In the genomic region with DNA sequence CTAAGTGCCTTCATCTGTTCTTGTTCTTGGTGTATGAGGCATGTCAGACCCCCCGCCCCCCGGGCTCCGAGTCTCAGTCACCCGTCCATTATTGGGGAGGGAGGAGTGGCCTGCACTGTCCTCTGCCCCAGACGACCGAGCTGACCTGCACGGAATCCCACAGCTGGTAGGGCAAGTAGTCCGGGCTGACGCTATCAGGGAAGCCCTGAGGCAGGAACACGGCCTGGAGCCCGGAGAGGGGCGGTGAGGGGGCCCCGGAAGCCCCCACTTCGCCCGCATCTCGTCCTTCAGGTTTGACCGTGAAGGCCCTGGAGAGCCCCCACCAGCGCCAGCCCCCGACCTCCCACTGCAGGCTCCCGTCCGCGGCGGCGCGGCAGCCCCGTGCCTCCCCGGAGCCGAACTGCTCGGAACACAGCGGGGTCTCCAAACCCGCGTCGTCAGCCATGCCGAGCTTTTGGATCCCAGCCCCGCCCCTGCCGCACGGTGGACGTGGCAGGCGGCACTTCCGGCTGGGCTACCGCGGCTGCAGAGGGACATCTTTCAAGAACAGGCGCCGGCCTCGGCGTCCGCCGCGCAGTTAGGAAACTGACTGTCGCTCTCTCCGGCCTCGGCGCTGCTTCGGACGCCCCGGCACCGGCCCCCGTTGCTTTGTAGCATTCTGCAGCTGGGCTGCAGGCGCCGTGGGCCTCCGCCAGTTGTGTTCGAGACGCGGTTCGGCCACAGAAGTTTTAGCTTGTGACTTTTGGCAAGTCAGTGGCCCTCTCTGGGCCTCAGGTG, we compare ENCODE assay signal across 1 cellular context.
A peak's percentile ranks its signal among the peaks of the same experiment; 100 is the strongest.
TF ChIP-seq lines count a peak whose summit lies in the region.

A gene (minus strand): TSS at position 463 of the 777 bp plus-strand sequence. CDS start 18 bp downstream, at position 445.

TF ChIP-seq in HepG2, 621 proteins besides CTCF, POLR2A, EP300 and RAD21 (continued from another document and continues in another):
- TF ChIP-seq NR2F1 (CRISPR knock-in tag; IDR thresholded peaks at IDR 0.05): 0 out of 4 replicates have a peak, but pooled peaks of 1 of the 2 experiments have one; percentile 0
- peak; percentile 89; the same call in 1 of the 2 replicates for TF ChIP-seq ZNF510 (CRISPR knock-in tag; IDR thresholded peaks at IDR 0.05; ENCODE audit: low read depth)
- peak; percentile 85; the same call in 1 of the 2 replicates for TF ChIP-seq FOXC1 (CRISPR knock-in tag; IDR thresholded peaks at IDR 0.05; ENCODE audit: borderline replicate concordance)
- TF ChIP-seq ZKSCAN1 (IDR thresholded peaks at IDR 0.05; ENCODE audit: low read length): no peak
- peak; percentile 81 for TF ChIP-seq NAIF1 (CRISPR knock-in tag; IDR thresholded peaks at IDR 0.05; ENCODE audit: borderline replicate concordance)
- peak; percentile 64; the same call in 1 of the 2 replicates for TF ChIP-seq SP140L (CRISPR knock-in tag; IDR thresholded peaks at IDR 0.05; ENCODE audit: borderline replicate concordance)
- TF ChIP-seq, protein P1, sequence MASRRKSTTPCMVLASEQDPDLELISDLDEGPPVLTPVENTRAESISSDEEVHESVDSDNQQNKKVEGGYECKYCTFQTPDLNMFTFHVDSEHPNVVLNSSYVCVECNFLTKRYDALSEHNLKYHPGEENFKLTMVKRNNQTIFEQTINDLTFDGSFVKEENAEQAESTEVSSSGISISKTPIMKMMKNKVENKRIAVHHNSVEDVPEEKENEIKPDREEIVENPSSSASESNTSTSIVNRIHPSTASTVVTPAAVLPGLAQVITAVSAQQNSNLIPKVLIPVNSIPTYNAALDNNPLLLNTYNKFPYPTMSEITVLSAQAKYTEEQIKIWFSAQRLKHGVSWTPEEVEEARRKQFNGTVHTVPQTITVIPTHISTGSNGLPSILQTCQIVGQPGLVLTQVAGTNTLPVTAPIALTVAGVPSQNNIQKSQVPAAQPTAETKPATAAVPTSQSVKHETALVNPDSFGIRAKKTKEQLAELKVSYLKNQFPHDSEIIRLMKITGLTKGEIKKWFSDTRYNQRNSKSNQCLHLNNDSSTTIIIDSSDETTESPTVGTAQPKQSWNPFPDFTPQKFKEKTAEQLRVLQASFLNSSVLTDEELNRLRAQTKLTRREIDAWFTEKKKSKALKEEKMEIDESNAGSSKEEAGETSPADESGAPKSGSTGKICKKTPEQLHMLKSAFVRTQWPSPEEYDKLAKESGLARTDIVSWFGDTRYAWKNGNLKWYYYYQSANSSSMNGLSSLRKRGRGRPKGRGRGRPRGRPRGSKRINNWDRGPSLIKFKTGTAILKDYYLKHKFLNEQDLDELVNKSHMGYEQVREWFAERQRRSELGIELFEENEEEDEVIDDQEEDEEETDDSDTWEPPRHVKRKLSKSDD (CRISPR knock-in tag; IDR thresholded peaks at IDR 0.05; ENCODE audit: low read depth): peak; percentile 56; the same call in 1 of the 2 replicates
- TF ChIP-seq, protein P2, sequence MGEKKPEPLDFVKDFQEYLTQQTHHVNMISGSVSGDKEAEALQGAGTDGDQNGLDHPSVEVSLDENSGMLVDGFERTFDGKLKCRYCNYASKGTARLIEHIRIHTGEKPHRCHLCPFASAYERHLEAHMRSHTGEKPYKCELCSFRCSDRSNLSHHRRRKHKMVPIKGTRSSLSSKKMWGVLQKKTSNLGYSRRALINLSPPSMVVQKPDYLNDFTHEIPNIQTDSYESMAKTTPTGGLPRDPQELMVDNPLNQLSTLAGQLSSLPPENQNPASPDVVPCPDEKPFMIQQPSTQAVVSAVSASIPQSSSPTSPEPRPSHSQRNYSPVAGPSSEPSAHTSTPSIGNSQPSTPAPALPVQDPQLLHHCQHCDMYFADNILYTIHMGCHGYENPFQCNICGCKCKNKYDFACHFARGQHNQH (CRISPR knock-in tag; IDR thresholded peaks at IDR 0.05): peak; percentile 98
- TF ChIP-seq LCORL (IDR thresholded peaks at IDR 0.05): no peak; the same call in 1 of the 2 replicates
- peak; percentile 92 for TF ChIP-seq LCORL (CRISPR knock-in tag; IDR thresholded peaks at IDR 0.05)
- peak; percentile 100 for TF ChIP-seq ZSCAN31 (CRISPR knock-in tag; IDR thresholded peaks at IDR 0.05; ENCODE audit: low read depth)
- TF ChIP-seq HOXD1 (CRISPR knock-in tag; IDR thresholded peaks at IDR 0.05): peak; percentile 88; the same call in 1 of the 2 replicates
- TF ChIP-seq ZNF619 (CRISPR knock-in tag; IDR thresholded peaks at IDR 0.05): peak; percentile 83; the same call in 1 of the 2 replicates
- TF ChIP-seq ZNF773 (CRISPR knock-in tag; IDR thresholded peaks at IDR 0.05; ENCODE audit: borderline replicate concordance): peak; percentile 80; the same call in 1 of the 2 replicates
- TF ChIP-seq ZNF205 (CRISPR knock-in tag; IDR thresholded peaks at IDR 0.05): peak; percentile 94
- peak; percentile 96 for TF ChIP-seq CBX5 (CRISPR knock-in tag; IDR thresholded peaks at IDR 0.05; ENCODE audit: borderline replicate concordance)
- peak; percentile 40; the same call in 1 of the 2 replicates for TF ChIP-seq ZNF746 (CRISPR knock-in tag; IDR thresholded peaks at IDR 0.05)
- TF ChIP-seq KAT2B (IDR thresholded peaks at IDR 0.05; ENCODE audit: borderline replicate concordance, low read depth, low read length): no peak
- no peak for TF ChIP-seq ADNP (CRISPR knock-in tag; IDR thresholded peaks at IDR 0.05)
- TF ChIP-seq YY1 (IDR thresholded peaks at IDR 0.05; ENCODE audit: insufficient read depth, insufficient replicate concordance, low read depth, low read length): peak; percentile 94
- peak; percentile 23; the same call in 1 of the 2 replicates for TF ChIP-seq JUND (CRISPR knock-in tag; IDR thresholded peaks at IDR 0.05)
- peak; percentile 99 for TF ChIP-seq YEATS4 (CRISPR knock-in tag; IDR thresholded peaks at IDR 0.05; ENCODE audit: borderline replicate concordance)
- no peak for TF ChIP-seq ZNF282 (IDR thresholded peaks at IDR 0.05; ENCODE audit: partially characterized antibody)
- TF ChIP-seq, protein P3, sequence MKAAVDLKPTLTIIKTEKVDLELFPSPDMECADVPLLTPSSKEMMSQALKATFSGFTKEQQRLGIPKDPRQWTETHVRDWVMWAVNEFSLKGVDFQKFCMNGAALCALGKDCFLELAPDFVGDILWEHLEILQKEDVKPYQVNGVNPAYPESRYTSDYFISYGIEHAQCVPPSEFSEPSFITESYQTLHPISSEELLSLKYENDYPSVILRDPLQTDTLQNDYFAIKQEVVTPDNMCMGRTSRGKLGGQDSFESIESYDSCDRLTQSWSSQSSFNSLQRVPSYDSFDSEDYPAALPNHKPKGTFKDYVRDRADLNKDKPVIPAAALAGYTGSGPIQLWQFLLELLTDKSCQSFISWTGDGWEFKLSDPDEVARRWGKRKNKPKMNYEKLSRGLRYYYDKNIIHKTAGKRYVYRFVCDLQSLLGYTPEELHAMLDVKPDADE (CRISPR knock-in tag; IDR thresholded peaks at IDR 0.05): peak; percentile 72
- peak; percentile 78; the same call in 1 of the 2 replicates for TF ChIP-seq ZNF292 (CRISPR knock-in tag; IDR thresholded peaks at IDR 0.05; ENCODE audit: borderline replicate concordance, low read depth)
- no peak for TF ChIP-seq MAFG (CRISPR knock-in tag; IDR thresholded peaks at IDR 0.05)
- TF ChIP-seq ZC3H13 (CRISPR knock-in tag; IDR thresholded peaks at IDR 0.05): peak; percentile 84; the same call in 1 of the 2 replicates
- no peak; the same call in 1 of the 2 replicates for TF ChIP-seq NFATC3 (CRISPR knock-in tag; IDR thresholded peaks at IDR 0.05)
- TF ChIP-seq, protein P4, sequence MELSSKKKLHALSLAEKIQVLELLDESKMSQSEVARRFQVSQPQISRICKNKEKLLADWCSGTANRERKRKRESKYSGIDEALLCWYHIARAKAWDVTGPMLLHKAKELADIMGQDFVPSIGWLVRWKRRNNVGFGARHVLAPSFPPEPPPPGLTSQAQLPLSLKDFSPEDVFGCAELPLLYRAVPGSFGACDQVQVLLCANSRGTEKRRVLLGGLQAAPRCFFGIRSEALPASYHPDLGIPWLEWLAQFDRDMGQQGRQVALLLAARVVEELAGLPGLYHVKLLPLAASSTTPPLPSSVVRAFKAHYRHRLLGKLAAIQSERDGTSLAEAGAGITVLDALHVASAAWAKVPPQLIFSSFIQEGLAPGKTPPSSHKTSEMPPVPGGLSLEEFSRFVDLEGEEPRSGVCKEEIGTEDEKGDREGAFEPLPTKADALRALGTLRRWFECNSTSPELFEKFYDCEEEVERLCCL (CRISPR knock-in tag; IDR thresholded peaks at IDR 0.05; ENCODE audit: borderline replicate concordance): no peak
- peak; percentile 71; the same call in 1 of the 2 replicates for TF ChIP-seq ZNF782 (CRISPR knock-in tag; IDR thresholded peaks at IDR 0.05; ENCODE audit: borderline replicate concordance)
- TF ChIP-seq ZNF383 (CRISPR knock-in tag; IDR thresholded peaks at IDR 0.05; ENCODE audit: borderline replicate concordance): peak; percentile 74; the same call in 1 of the 2 replicates
- TF ChIP-seq ZNF891 (CRISPR knock-in tag; IDR thresholded peaks at IDR 0.05): peak; percentile 94
- TF ChIP-seq, protein P5, sequence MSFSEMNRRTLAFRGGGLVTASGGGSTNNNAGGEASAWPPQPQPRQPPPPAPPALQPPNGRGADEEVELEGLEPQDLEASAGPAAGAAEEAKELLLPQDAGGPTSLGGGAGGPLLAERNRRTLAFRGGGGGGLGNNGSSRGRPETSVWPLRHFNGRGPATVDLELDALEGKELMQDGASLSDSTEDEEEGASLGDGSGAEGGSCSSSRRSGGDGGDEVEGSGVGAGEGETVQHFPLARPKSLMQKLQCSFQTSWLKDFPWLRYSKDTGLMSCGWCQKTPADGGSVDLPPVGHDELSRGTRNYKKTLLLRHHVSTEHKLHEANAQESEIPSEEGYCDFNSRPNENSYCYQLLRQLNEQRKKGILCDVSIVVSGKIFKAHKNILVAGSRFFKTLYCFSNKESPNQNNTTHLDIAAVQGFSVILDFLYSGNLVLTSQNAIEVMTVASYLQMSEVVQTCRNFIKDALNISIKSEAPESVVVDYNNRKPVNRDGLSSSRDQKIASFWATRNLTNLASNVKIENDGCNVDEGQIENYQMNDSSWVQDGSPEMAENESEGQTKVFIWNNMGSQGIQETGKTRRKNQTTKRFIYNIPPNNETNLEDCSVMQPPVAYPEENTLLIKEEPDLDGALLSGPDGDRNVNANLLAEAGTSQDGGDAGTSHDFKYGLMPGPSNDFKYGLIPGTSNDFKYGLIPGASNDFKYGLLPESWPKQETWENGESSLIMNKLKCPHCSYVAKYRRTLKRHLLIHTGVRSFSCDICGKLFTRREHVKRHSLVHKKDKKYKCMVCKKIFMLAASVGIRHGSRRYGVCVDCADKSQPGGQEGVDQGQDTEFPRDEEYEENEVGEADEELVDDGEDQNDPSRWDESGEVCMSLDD (CRISPR knock-in tag; IDR thresholded peaks at IDR 0.05; ENCODE audit: borderline replicate concordance): peak; percentile 35; the same call in 1 of the 2 replicates
- TF ChIP-seq, protein P6, sequence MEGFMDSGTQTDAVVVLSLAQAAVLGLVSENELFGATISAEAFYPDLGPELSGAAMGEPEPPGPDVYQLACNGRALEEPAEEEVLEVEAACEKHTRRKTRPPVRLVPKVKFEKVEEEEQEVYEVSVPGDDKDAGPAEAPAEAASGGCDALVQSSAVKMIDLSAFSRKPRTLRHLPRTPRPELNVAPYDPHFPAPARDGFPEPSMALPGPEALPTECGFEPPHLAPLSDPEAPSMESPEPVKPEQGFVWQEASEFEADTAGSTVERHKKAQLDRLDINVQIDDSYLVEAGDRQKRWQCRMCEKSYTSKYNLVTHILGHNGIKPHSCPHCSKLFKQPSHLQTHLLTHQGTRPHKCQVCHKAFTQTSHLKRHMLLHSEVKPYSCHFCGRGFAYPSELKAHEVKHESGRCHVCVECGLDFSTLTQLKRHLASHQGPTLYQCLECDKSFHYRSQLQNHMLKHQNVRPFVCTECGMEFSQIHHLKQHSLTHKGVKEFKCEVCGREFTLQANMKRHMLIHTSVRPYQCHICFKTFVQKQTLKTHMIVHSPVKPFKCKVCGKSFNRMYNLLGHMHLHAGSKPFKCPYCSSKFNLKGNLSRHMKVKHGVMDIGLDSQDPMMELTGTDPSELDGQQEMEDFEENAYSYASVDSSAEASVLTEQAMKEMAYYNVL (CRISPR knock-in tag; IDR thresholded peaks at IDR 0.05; ENCODE audit: borderline replicate concordance): peak; percentile 85
- peak; percentile 96 for TF ChIP-seq SMAD3 (CRISPR knock-in tag; IDR thresholded peaks at IDR 0.05)
- TF ChIP-seq KDM6A (CRISPR knock-in tag; IDR thresholded peaks at IDR 0.05; ENCODE audit: low read depth): no peak
- 0 out of 2 replicates have a peak, but pooled peaks have one; percentile 53 for TF ChIP-seq ZNF570 (CRISPR knock-in tag; IDR thresholded peaks at IDR 0.05; ENCODE audit: borderline replicate concordance)
- TF ChIP-seq, protein P7, sequence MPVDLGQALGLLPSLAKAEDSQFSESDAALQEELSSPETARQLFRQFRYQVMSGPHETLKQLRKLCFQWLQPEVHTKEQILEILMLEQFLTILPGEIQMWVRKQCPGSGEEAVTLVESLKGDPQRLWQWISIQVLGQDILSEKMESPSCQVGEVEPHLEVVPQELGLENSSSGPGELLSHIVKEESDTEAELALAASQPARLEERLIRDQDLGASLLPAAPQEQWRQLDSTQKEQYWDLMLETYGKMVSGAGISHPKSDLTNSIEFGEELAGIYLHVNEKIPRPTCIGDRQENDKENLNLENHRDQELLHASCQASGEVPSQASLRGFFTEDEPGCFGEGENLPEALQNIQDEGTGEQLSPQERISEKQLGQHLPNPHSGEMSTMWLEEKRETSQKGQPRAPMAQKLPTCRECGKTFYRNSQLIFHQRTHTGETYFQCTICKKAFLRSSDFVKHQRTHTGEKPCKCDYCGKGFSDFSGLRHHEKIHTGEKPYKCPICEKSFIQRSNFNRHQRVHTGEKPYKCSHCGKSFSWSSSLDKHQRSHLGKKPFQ (CRISPR knock-in tag; IDR thresholded peaks at IDR 0.05; ENCODE audit: insufficient replicate concordance): peak; percentile 92
- TF ChIP-seq ZNF17 (CRISPR knock-in tag; IDR thresholded peaks at IDR 0.05): no peak
- no peak for TF ChIP-seq ZNF253 (CRISPR knock-in tag; IDR thresholded peaks at IDR 0.05; ENCODE audit: borderline replicate concordance)
- no peak; the same call in 1 of the 2 replicates for TF ChIP-seq ONECUT2 (CRISPR knock-in tag; IDR thresholded peaks at IDR 0.05)
- no peak for TF ChIP-seq CENPX (CRISPR knock-in tag; IDR thresholded peaks at IDR 0.05)
- TF ChIP-seq, protein P8, sequence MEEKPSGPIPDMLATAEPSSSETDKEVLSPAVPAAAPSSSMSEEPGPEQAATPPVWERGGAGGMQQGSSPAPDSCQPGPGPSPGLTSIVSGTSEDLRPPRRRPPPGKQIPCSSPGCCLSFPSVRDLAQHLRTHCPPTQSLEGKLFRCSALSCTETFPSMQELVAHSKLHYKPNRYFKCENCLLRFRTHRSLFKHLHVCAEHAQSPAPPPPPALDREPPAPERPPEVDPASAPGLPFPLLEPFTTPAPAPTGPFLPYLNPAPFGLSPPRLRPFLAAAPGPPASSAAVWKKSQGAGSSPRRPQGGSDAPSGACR (CRISPR knock-in tag; IDR thresholded peaks at IDR 0.05): peak; percentile 86; the same call in 1 of the 2 replicates
- no peak for TF ChIP-seq TCF12 (IDR thresholded peaks at IDR 0.05)
- TF ChIP-seq TCF12 (CRISPR knock-in tag; IDR thresholded peaks at IDR 0.05): peak; percentile 89
